ENCODE assay signal across 22 cellular contexts in the genomic region with DNA sequence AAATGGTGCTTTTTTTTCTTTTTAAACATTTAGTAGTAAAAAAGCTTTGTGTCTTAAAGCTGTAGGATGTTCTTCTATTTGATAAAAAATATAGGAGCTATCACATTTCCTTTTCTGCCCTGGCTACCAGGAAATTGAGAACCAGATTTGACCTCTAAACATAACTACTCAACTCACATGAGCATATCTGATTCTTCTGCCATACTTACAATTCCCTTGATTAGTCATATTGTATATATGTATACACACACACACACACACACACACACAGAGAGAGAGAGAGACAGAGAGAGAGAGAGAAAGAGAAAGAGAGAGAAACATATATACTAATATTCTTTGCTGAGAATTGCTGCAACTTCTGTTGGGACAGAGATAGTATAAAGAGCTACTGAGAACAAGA. TPM values are rescaled to one million over a fixed set of nuclear protein-coding genes. Genes with fewer than 3 reads are reported as not detected.
DNase-seq lines count a peak whose midpoint lies in the region; ATAC-seq and TF ChIP-seq lines count a peak whose summit lies in the region.
"Had no signal": no experiment of that assay in that cellular context is flagged by ENCODE, and none has a peak within 500 bp of the region (broad histone marks: within the 10 kb centered on the region; RNA-seq: fewer than 3 reads in every experiment).

No MANE protein-coding gene starts in this region.

- H3K79me1 ChIP-seq in mesendoderm (ENCODE audit: low read length): no peaks in the 10 kb centered on the region

- H3K4me1 ChIP-seq in adipocyte (ENCODE audit: control insufficient read depth, insufficient read depth, low read length) (peaks cover 13% of the 10 kb centered on the region), mesendoderm (ENCODE audit: control insufficient read depth, low read depth, low read length) (no peaks in the 10 kb centered on the region)
- H3K4me1 ChIP-seq: SJCRH30 had no signal

- H4K5ac ChIP-seq in mesendoderm (ENCODE audit: low read length): no peak overlapping the region

- no peaks in the 10 kb centered on the region for H3K79me2 ChIP-seq in mesendoderm (ENCODE audit: control insufficient read depth, insufficient read depth, low read length)

- H3K56ac ChIP-seq in mesendoderm (ENCODE audit: low read length): no peak overlapping the region

- peaks cover 15% of the 10 kb centered on the region for H3K4me1 Mint-ChIP-seq in activated naive CD8-positive, alpha-beta T cell treated with anti-CD3 and anti-CD28 coated beads, Interleukin-2, amount 50 U/mL, for 24 hours
- peaks cover 15% of the 10 kb centered on the region for H3K4me1 Mint-ChIP-seq in activated naive CD8-positive, alpha-beta T cell treated with anti-CD3 and anti-CD28 coated beads for 36 hours
- H3K4me1 Mint-ChIP-seq: CD4-positive, alpha-beta memory T cell had no signal

- H3K4ac ChIP-seq in mesendoderm (ENCODE audit: low read depth, low read length): no peak overlapping the region

- DNase-seq in activated naive CD8-positive, alpha-beta T cell treated with anti-CD3 and anti-CD28 coated beads, Interleukin-2, amount 50 U/mL, for 24 hours: no peak
- no peak for DNase-seq in activated naive CD8-positive, alpha-beta T cell treated with anti-CD3 and anti-CD28 coated beads for 36 hours
- DNase-seq in adipocyte (ENCODE audit: low read depth): peak; percentile 15
- DNase-seq in foreskin fibroblast: peak; percentile 25 to 38
- DNase-seq in mesendoderm: no peak
- no peak for DNase-seq in SKM-1 (lab: John Stamatoyannopoulos, UW; ENCODE audit: unreplicated experiment)
- DNase-seq: C1 segment of cervical spinal cord; CD4-positive, alpha-beta memory T cell; COR-L47; KBM-7; MG63; NCI-H1105 treated with DMSO at 0.1 percent for 48 hours; NCI-H2029; NCI-H2227 treated with DMSO at 0.1 percent for 48 hours; NCI-H526 treated with DMSO at 0.1 percent for 48 hours; PC-9; SJCRH30 had no signal

- no peak overlapping the region for H2BK15ac ChIP-seq in mesendoderm (replicated peaks; ENCODE audit: low read depth)

- H2BK120ac ChIP-seq in mesendoderm (ENCODE audit: low read depth, low read length): no peak overlapping the region

- no peak overlapping the region for H3K23ac ChIP-seq in mesendoderm (ENCODE audit: low read length)

- H3K9ac ChIP-seq in adipocyte (ENCODE audit: low read length): no peak overlapping the region
- H3K9ac ChIP-seq in mesendoderm (ENCODE audit: low read length): no peak overlapping the region

- H3K4me2 ChIP-seq in mesendoderm (ENCODE audit: low read length): no peak overlapping the region
- H3K4me2 ChIP-seq: PC-9 had no signal

- peak overlapping the region; percentile 31 for H3K27ac Mint-ChIP-seq in activated naive CD8-positive, alpha-beta T cell treated with anti-CD3 and anti-CD28 coated beads, Interleukin-2, amount 50 U/mL, for 24 hours
- no peak overlapping the region for H3K27ac Mint-ChIP-seq in activated naive CD8-positive, alpha-beta T cell treated with anti-CD3 and anti-CD28 coated beads for 36 hours
- H3K27ac Mint-ChIP-seq: CD4-positive, alpha-beta memory T cell had no signal

- no peaks in the 10 kb centered on the region for H3K27me3 Mint-ChIP-seq in activated naive CD8-positive, alpha-beta T cell treated with anti-CD3 and anti-CD28 coated beads, Interleukin-2, amount 50 U/mL, for 24 hours
- no peaks in the 10 kb centered on the region for H3K27me3 Mint-ChIP-seq in activated naive CD8-positive, alpha-beta T cell treated with anti-CD3 and anti-CD28 coated beads for 36 hours
- H3K27me3 Mint-ChIP-seq: CD4-positive, alpha-beta memory T cell had no signal

- H3K9me3 ChIP-seq in adipocyte (ENCODE audit: control insufficient read depth, low read length): no peaks in the 10 kb centered on the region
- H3K9me3 ChIP-seq: SJCRH30 had no signal

- no peak for ATAC-seq in activated naive CD8-positive, alpha-beta T cell treated with anti-CD3 and anti-CD28 coated beads, Interleukin-2, amount 50 U/mL, for 24 hours
- no peak for ATAC-seq in HG03139 (IDR thresholded peaks at IDR 0.05; ENCODE audit: unreplicated experiment)
- ATAC-seq: Right ventricle myocardium inferior, SK-N-SH treated with all-trans-retinoic acid at 6 μM for 48 hours had no signal

- no peak for TF ChIP-seq CTCF in foreskin fibroblast (IDR thresholded peaks at IDR 0.05; ENCODE audit: low read depth, low read length)

- peaks cover 38% of the 10 kb centered on the region for H3K36me3 Mint-ChIP-seq in activated naive CD8-positive, alpha-beta T cell treated with anti-CD3 and anti-CD28 coated beads, Interleukin-2, amount 50 U/mL, for 24 hours (ENCODE audit: low read depth)
- H3K36me3 Mint-ChIP-seq in activated naive CD8-positive, alpha-beta T cell treated with anti-CD3 and anti-CD28 coated beads for 36 hours: peaks cover 33% of the 10 kb centered on the region

- H3K36me3 ChIP-seq in adipocyte (ENCODE audit: control insufficient read depth, insufficient read depth, low read length, severe bottlenecking): peaks cover 6% of the 10 kb centered on the region
- no peaks in the 10 kb centered on the region for H3K36me3 ChIP-seq in mesendoderm (ENCODE audit: control insufficient read depth, insufficient read depth, low read length)
- H3K36me3 ChIP-seq: MG63 had no signal

- H2BK5ac ChIP-seq in mesendoderm (ENCODE audit: low read length): no peak overlapping the region

- no peak overlapping the region for H4K8ac ChIP-seq in mesendoderm (ENCODE audit: low read depth, low read length)

- no peak overlapping the region for H3K18ac ChIP-seq in mesendoderm (ENCODE audit: low read length)

- no peaks in the 10 kb centered on the region for H3K27me3 ChIP-seq in adipocyte (replicated peaks; ENCODE audit: control insufficient read depth, insufficient read depth, low read length)
- H3K27me3 ChIP-seq in mesendoderm (ENCODE audit: insufficient read depth, low read length, poor library complexity): no peaks in the 10 kb centered on the region
- H3K27me3 ChIP-seq: MG63, SJCRH30 had no signal

- no peaks in the 10 kb centered on the region for H3K9me3 Mint-ChIP-seq in activated naive CD8-positive, alpha-beta T cell treated with anti-CD3 and anti-CD28 coated beads, Interleukin-2, amount 50 U/mL, for 24 hours
- peaks cover 7% of the 10 kb centered on the region for H3K9me3 Mint-ChIP-seq in activated naive CD8-positive, alpha-beta T cell treated with anti-CD3 and anti-CD28 coated beads for 36 hours

- no peak overlapping the region for H3K4me3 Mint-ChIP-seq in activated naive CD8-positive, alpha-beta T cell treated with anti-CD3 and anti-CD28 coated beads, Interleukin-2, amount 50 U/mL, for 24 hours
- no peak overlapping the region for H3K4me3 Mint-ChIP-seq in activated naive CD8-positive, alpha-beta T cell treated with anti-CD3 and anti-CD28 coated beads for 36 hours
- H3K4me3 Mint-ChIP-seq: CD4-positive, alpha-beta memory T cell had no signal

- no peak overlapping the region for H3K27ac ChIP-seq in mesendoderm (ENCODE audit: low read depth, low read length)
- H3K27ac ChIP-seq: PC-9, SJCRH30 had no signal

- H3K4me3 ChIP-seq in adipocyte (ENCODE audit: low read length): no peak overlapping the region
- H3K4me3 ChIP-seq in foreskin fibroblast (ENCODE audit: low read depth in 1 of 2, low read length in 2 of 2): no peak overlapping the region
- no peak overlapping the region for H3K4me3 ChIP-seq in mesendoderm (ENCODE audit: low read length)
- H3K4me3 ChIP-seq: MG63, PC-9, SJCRH30 had no signal

- no peak overlapping the region for H2AK5ac ChIP-seq in mesendoderm (ENCODE audit: low read length)

RNA-seq across cellular contexts. Expression of a gene that starts 23.0 kb away (rescaled TPM):
- total RNA-seq in activated naive CD8-positive, alpha-beta T cell treated with anti-CD3 and anti-CD28 coated beads for 36 hours: not detected
- not detected for polyA plus RNA-seq in mesendoderm (2013, experiment 1 of 2)
- polyA plus RNA-seq in mesendoderm (2013, experiment 2 of 2): not detected
- total RNA-seq: CD4-positive, alpha-beta memory T cell; NCI-H460; PC-9; Right ventricle myocardium inferior; RPMI7951; SJCRH30 had no signal
- polyA plus RNA-seq: CD4-positive, alpha-beta memory T cell had no signal

Comparison
In these comparisons a context has a peak if more than half of its experiments do, and no peak if none do; other contexts are left out.
1. DNase-seq: peak in adipocyte (single experiment) and foreskin fibroblast (2 of 2); none in activated naive CD8-positive, alpha-beta T cell treated with anti-CD3 and anti-CD28 coated beads, Interleukin-2, amount 50 U/mL, for 24 hours (single experiment), activated naive CD8-positive, alpha-beta T cell treated with anti-CD3 and anti-CD28 coated beads for 36 hours (single experiment), mesendoderm (single experiment) and SKM-1 (single experiment).